Comparison of ENCODE assay signal across 12 cellular contexts in the genomic region with DNA sequence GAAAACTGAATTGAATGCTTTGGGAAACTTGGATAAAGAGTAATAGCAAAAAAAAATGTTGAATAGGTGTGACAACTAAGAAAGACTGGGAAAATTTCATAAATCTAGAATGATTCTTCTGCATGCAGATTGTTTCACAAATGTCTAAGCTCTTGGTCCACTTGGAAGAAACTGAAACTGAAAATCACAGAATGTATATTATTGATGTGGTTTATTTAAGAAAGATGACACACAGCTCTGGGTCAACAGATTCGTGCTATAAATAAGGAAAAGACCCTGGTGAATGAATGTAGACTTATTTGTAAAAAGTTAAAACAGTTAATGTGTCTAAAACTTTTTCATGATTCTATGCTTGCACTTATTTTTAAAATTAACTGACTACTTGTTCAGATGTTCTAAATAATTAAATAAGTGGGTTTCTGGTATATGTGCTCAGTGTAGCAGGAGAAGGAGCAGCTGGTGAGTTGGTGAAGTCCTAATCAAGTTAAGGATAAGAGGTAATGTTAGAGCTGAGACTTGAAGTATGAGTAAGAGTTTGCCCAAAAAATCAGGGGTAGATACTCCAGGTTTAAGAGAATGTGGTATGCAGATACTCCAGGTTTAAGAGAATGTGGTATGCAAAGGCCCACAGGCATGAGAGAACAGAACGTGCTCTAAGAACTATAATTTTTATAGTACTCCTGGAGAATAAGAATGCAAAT. TPM values are rescaled to one million over a fixed set of nuclear protein-coding genes. Genes with fewer than 3 reads are reported as not detected.
DNase-seq lines count a peak whose midpoint lies in the region; ATAC-seq, FAIRE-seq and TF ChIP-seq lines count a peak whose summit lies in the region.
"Had no signal": no experiment of that assay in that cellular context is flagged by ENCODE, and none has a peak within 500 bp of the region (broad histone marks: within the 10 kb centered on the region; RNA-seq: fewer than 3 reads in every experiment).

No MANE protein-coding gene starts in this region.

- peak overlapping the region; percentile 33 for H3K27ac Mint-ChIP-seq in activated naive CD4-positive, alpha-beta T cell treated with anti-CD3 and anti-CD28 coated beads, Interleukin-2, amount 50 U/mL, for 24 hours
- H3K27ac Mint-ChIP-seq in stimulated activated naive CD8-positive, alpha-beta T cell treated with anti-CD3 and anti-CD28 coated beads, Interleukin-15, amount 100 ng/mL, for 72 hours, result no peak overlapping the region

- POLR2A ChIA-PET in GM12878 (lab: Charles Lee), result interaction anchor here (0.7 to 1.4 kb wide), 2 partner anchors 18 to 371 kb away, joined by 4 read pairs; no protein-coding TSS in a partner anchor

- TF ChIP-seq EP300 in GM12878 (IDR thresholded peaks at IDR 0.05; ENCODE audit: borderline replicate concordance in 1 of 2, control insufficient read depth in 1 of 2, low read depth in 2 of 2, low read length in 2 of 2), result no peak

- RAD21 ChIA-PET in GM12878 (lab: Charles Lee; ENCODE audit: unreplicated experiment), result interaction anchor here (0.5 to 1.8 kb wide), 4 partner anchors 8 to 281 kb away, joined by 3 to 7 read pairs (median 5); partner anchors contain the start of gene UGP2

- H4K20me1 ChIP-seq in GM12878 (ENCODE audit: control insufficient read depth, insufficient read depth) (no peaks in the 10 kb centered on the region), osteoblast (ENCODE audit: insufficient read depth, low read length) (no peaks in the 10 kb centered on the region)

- H2AFZ ChIP-seq in GM12878 (ENCODE audit: control insufficient read depth, low read depth, low read length) (no peak overlapping the region), osteoblast (ENCODE audit: low read length) (no peak overlapping the region)

- no peaks in the 10 kb centered on the region for H3K27me3 Mint-ChIP-seq in activated naive CD4-positive, alpha-beta T cell treated with anti-CD3 and anti-CD28 coated beads, Interleukin-2, amount 50 U/mL, for 24 hours
- no peaks in the 10 kb centered on the region for H3K27me3 Mint-ChIP-seq in stimulated activated naive CD8-positive, alpha-beta T cell treated with anti-CD3 and anti-CD28 coated beads, Interleukin-15, amount 100 ng/mL, for 72 hours

- H3K4me1 ChIP-seq in GM12878 (ENCODE audit: control insufficient read depth, insufficient read depth, low read length) (no peaks in the 10 kb centered on the region), osteoblast (ENCODE audit: insufficient read depth, low read length) (peaks cover 24% of the 10 kb centered on the region), spleen (peaks cover 0 to 28% (median 10%) of the 10 kb centered on the region in 6 donors)

- no TSS peak for BruUV-seq in GM12878 (replicated peaks; lab: Mats Ljungman, UMichigan)

- peak; percentile 55 for ATAC-seq in HG02870 (IDR thresholded peaks at IDR 0.05; ENCODE audit: unreplicated experiment)
- peak; percentile 73 for ATAC-seq in GM12878
- peak; percentile 71 for ATAC-seq in stimulated activated naive CD8-positive, alpha-beta T cell treated with anti-CD3 and anti-CD28 coated beads, Interleukin-15, amount 100 ng/mL, for 72 hours

- H3K9ac ChIP-seq in GM12878 (ENCODE audit: control insufficient read depth, insufficient read depth, low read length), result no peak overlapping the region

- no peak overlapping the region for H3K4me3 Mint-ChIP-seq in activated naive CD4-positive, alpha-beta T cell treated with anti-CD3 and anti-CD28 coated beads, Interleukin-2, amount 50 U/mL, for 24 hours
- H3K4me3 Mint-ChIP-seq in stimulated activated naive CD8-positive, alpha-beta T cell treated with anti-CD3 and anti-CD28 coated beads, Interleukin-15, amount 100 ng/mL, for 72 hours, result peak overlapping the region in 1 of 2 donors; percentile 3

- no peak for FAIRE-seq in GM12878 (lab: Jason Lieb, UNC)

- no peaks in the 10 kb centered on the region for H3K9me3 Mint-ChIP-seq in activated naive CD4-positive, alpha-beta T cell treated with anti-CD3 and anti-CD28 coated beads, Interleukin-2, amount 50 U/mL, for 24 hours
- no peaks in the 10 kb centered on the region for H3K9me3 Mint-ChIP-seq in stimulated activated naive CD8-positive, alpha-beta T cell treated with anti-CD3 and anti-CD28 coated beads, Interleukin-15, amount 100 ng/mL, for 72 hours

- H3K79me2 ChIP-seq in GM12878 (ENCODE audit: control insufficient read depth, insufficient read depth, low read length), result no peaks in the 10 kb centered on the region; the same call in none of the 2 replicates
- H3K79me2 ChIP-seq in osteoblast (ENCODE audit: insufficient read depth, low read length), result peaks cover 34% of the 10 kb centered on the region

- SMC1A ChIA-PET in GM12878 (lab: Charles Lee; ENCODE audit: uncharacterized antibody, unreplicated experiment), result interaction anchor here (0.7 to 10.2 kb wide), 7 partner anchors 23 to 183 kb away, joined by 3 to 90 read pairs (median 3); partner anchors contain the start of gene UGP2

- WGBS in GM12878 (ENCODE audit: insufficient coverage, insufficient replicate concordance, low lambda C conversion rate, missing lambda C conversion rate), result 23% methylated on average over 2 of the region's 2 CpGs
- WGBS in spleen, 5 donors, result 63 to 74% (median 67%) methylated on average over 2 of the region's 2 CpGs

- no peak for DNase-seq in activated naive CD4-positive, alpha-beta T cell treated with Interleukin-2 at 50 U/mL for 16 hours
- DNase-seq in GM12878 (ENCODE audit: low read depth, low spot score) (no peak), osteoblast (ENCODE audit: insufficient read length, low spot score, missing footprints) (no peak), dorsolateral prefrontal cortex (no peak), spleen (no peak)
- DNase-seq in stimulated activated naive CD8-positive, alpha-beta T cell treated with anti-CD3 and anti-CD28 coated beads, Interleukin-15, amount 100 ng/mL, for 72 hours, result no peak
- DNase-seq: glutamatergic neuron, NCI-H1048, NCI-H446 treated with DMSO at 0.1 percent for 48 hours, RPMI8226 had no signal

- no peak for TF ChIP-seq POLR2A in GM12878 (IDR thresholded peaks at IDR 0.05; ENCODE audit: low read depth, low read length)
- TF ChIP-seq POLR2A in spleen (IDR thresholded peaks at IDR 0.05), result no peak

- 0 out of 2 replicates have a peak overlapping the region, but pooled peaks have one; percentile 5 for H3K4me2 ChIP-seq in GM12878 (ENCODE audit: control insufficient read depth, insufficient read depth)
- H3K4me2 ChIP-seq in osteoblast (ENCODE audit: insufficient read depth, low read length), result no peak overlapping the region

- peaks cover 63% of the 10 kb centered on the region for H3K4me1 Mint-ChIP-seq in activated naive CD4-positive, alpha-beta T cell treated with anti-CD3 and anti-CD28 coated beads, Interleukin-2, amount 50 U/mL, for 24 hours
- H3K4me1 Mint-ChIP-seq in stimulated activated naive CD8-positive, alpha-beta T cell treated with anti-CD3 and anti-CD28 coated beads, Interleukin-15, amount 100 ng/mL, for 72 hours, result peaks cover 33% of the 10 kb centered on the region

- no peak for TF ChIP-seq CTCF in GM12878 (IDR thresholded peaks at IDR 0.05 in 2 of 3, conservative IDR thresholded peaks at IDR 0.05 in 1 of 3; ENCODE audit: control insufficient read depth in 2 of 3, extremely low read depth in 1 of 3, insufficient read depth in 1 of 3, low read depth in 3 of 3, low read length in 3 of 3)
- TF ChIP-seq CTCF in osteoblast (IDR thresholded peaks at IDR 0.05; ENCODE audit: extremely low read depth, low read depth, low read length), result no peak
- no peak for TF ChIP-seq CTCF in dorsolateral prefrontal cortex (IDR thresholded peaks at IDR 0.05 in 54 of 56, conservative IDR thresholded peaks at IDR 0.05 in 2 of 56; ENCODE audit: low read depth in 1 of 56, partially characterized antibody in 56 of 56)
- no peak for TF ChIP-seq CTCF in spleen (IDR thresholded peaks at IDR 0.05 in 8 of 11, conservative IDR thresholded peaks at IDR 0.05 in 3 of 11)

- H3K27me3 ChIP-seq in GM12878 (replicated peaks in 1 of 2; ENCODE audit: control insufficient read depth in 2 of 2, insufficient read depth in 2 of 2, low read length in 1 of 2), result no peaks in the 10 kb centered on the region
- H3K27me3 ChIP-seq in osteoblast (ENCODE audit: insufficient read depth, low read length), result no peaks in the 10 kb centered on the region
- H3K27me3 ChIP-seq in dorsolateral prefrontal cortex, result no peaks in the 10 kb centered on the region
- no peaks in the 10 kb centered on the region for H3K27me3 ChIP-seq in spleen (replicated peaks in 1 of 7)

- in situ Hi-C loops in GM12878 (cut with MboI), result no loop called here

- H3K36me3 ChIP-seq in GM12878 (ENCODE audit: control insufficient read depth in 2 of 2, insufficient read depth in 2 of 2, low read length in 1 of 2) (peaks cover 0 to 3% of the 10 kb centered on the region in 2 experiments; a peak in 1 of 4 replicates), osteoblast (ENCODE audit: insufficient read depth, low read length) (peaks cover 15% of the 10 kb centered on the region), spleen (peaks cover 0 to 84% (median 28%) of the 10 kb centered on the region in 6 donors)

- CTCF ChIA-PET in GM12878 (lab: Yijun Ruan, JAX), result interaction anchor here (0.6 to 14.9 kb wide), 9 partner anchors 9 to 173 kb away, joined by 3 to 170 read pairs (median 3); no protein-coding TSS in a partner anchor

- peaks cover 16% of the 10 kb centered on the region for H3K36me3 Mint-ChIP-seq in activated naive CD4-positive, alpha-beta T cell treated with anti-CD3 and anti-CD28 coated beads, Interleukin-2, amount 50 U/mL, for 24 hours

- intact Hi-C loops in GM12878 (cut with micrococcal nuclease; ENCODE audit: unreplicated experiment), result no loop called here
- intact Hi-C loops in dorsolateral prefrontal cortex (cut with DNase I), result no loop called here
- intact Hi-C loops in spleen (cut with DNase I; ENCODE audit: low total_unique reads), result no loop called here

- H3K4me3 ChIP-seq in GM12878, result no peak overlapping the region
- H3K4me3 ChIP-seq in osteoblast (ENCODE audit: insufficient read depth, low read length), result no peak overlapping the region
- no peak overlapping the region for H3K4me3 ChIP-seq in dorsolateral prefrontal cortex
- no peak overlapping the region for H3K4me3 ChIP-seq in spleen

- H3K9me3 ChIP-seq in GM12878 (replicated peaks; ENCODE audit: control insufficient read depth, insufficient read depth, low read length) (no peaks in the 10 kb centered on the region), osteoblast (ENCODE audit: low read depth, low read length) (no peaks in the 10 kb centered on the region), spleen (no peaks in the 10 kb centered on the region)

- no peak for TF ChIP-seq RAD21 in GM12878 (IDR thresholded peaks at IDR 0.05; ENCODE audit: insufficient read depth, low read depth, low read length)

- H3K27ac ChIP-seq in GM12878 (ENCODE audit: control insufficient read depth, insufficient read depth), result peak overlapping the region; percentile 12; the same call in 1 of the 2 replicates
- H3K27ac ChIP-seq in osteoblast (ENCODE audit: low read depth, low read length), result no peak overlapping the region
- no peak overlapping the region for H3K27ac ChIP-seq in dorsolateral prefrontal cortex
- H3K27ac ChIP-seq in spleen, result peak overlapping the region in 1 of 8 donors; percentile 12

RNA-seq across cellular contexts. Expression of gene UGP2, which starts 24.5 kb away (rescaled TPM):
- total RNA-seq in GM12878 (2013; cell fraction: nucleolus; rRNA removed), result 46.0 and 61.1 TPM in 2 replicates
- 40.8 and 50.7 TPM in 2 replicates for total RNA-seq in GM12878 (2014; rRNA removed)
- total RNA-seq in GM12878 (2014; rRNA removed; fragmentation: Illumina TruSeq; extraction: Trizol), result 69.8 and 70.1 TPM in 2 replicates
- 57.4 and 64.8 TPM in 2 replicates for total RNA-seq in GM12878 (2021)
- polyA plus RNA-seq in GM12878 (2011; ENCODE audit: low read depth), result 49.9 TPM
- polyA plus RNA-seq in GM12878 (2011; rRNA removed), result 71.2 and 122 TPM in 2 replicates
- polyA plus RNA-seq in GM12878 (2011; cell fraction: cytosol; rRNA removed), result 22.0 and 25.7 TPM in 2 replicates
- 21.2 and 22.8 TPM in 2 replicates for polyA plus RNA-seq in GM12878 (2011; cell fraction: nucleus; rRNA removed)
- 61.7 and 69.6 TPM in 2 replicates for polyA plus RNA-seq in GM12878 (2012)
- polyA plus RNA-seq in GM12878 (2014; fragmentation: Illumina TruSeq; extraction: Trizol), result 87.1 and 108 TPM in 2 replicates
- 10 to 100 TPM; 81.0 to 89.0 TPM for polyA plus RNA-seq in GM12878 (2014; fragmentation: Nextera tagmentation; extraction: Ambion mirVana)
- 37.2 and 49.1 TPM in 2 replicates for polyA plus RNA-seq in GM12878 (2014; rRNA removed)
- 10 to 100 TPM; 91.7 to 98.3 TPM for polyA plus RNA-seq in GM12878 (2016; fragmentation: Nextera tagmentation; extraction: Ambion mirVana)
- polyA minus RNA-seq in GM12878 (2011; rRNA and poly(A)+ RNA removed), result 20.1 and 29.6 TPM in 2 replicates
- 17.9 and 19.5 TPM in 2 replicates for polyA minus RNA-seq in GM12878 (2011; cell fraction: cytosol; rRNA and poly(A)+ RNA removed)
- polyA minus RNA-seq in GM12878 (2011; cell fraction: nucleus; rRNA and poly(A)+ RNA removed), result 15.4 and 23.7 TPM in 2 replicates
- 123 and 133 TPM in 2 replicates for total RNA-seq in osteoblast
- 100 to 1,000 TPM in 119 of 120 experiments, 10 to 100 TPM in 1; 84.4 to 293 (median 212) TPM for total RNA-seq in dorsolateral prefrontal cortex
- total RNA-seq in spleen, result 100 to 1,000 TPM in 2 of 7 donors, 10 to 100 TPM in 5; 70.5 to 106 (median 91.2) TPM
- 10 to 100 TPM; 46.3 to 63.2 (median 61.0) TPM for polyA plus RNA-seq in spleen
